8 cellular contexts compared by ENCODE assay signal in the genomic region with DNA sequence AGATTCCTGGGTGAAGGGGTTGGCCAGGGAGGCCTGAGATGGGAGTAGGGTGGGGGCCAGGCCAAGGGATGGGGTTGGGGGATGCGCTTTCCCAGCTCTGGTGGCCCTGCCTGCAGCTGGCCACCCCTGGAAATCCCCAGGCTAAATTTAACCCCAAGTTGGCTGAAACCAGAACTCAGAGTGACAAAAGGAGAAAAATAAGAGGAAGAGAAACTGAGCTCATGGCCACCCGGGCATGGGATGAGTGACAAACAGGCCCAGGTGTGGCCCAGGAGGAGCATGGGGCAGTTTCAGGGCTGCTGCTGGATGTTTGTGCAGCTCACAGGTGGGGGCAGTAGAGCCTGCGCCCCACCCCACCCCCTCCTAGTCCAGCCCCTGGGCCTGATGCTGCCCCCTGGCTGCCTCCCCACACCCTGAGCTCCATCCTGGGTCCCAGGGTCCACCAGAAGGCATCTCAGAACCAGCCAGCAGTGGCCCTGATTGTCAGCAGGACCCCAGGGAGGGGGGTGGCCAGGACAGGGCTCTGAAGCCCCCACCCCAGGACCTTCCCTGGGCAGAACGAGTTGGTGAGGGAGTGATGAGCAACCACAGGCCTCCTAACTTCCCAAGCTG.
DNase-seq lines count a peak whose midpoint lies in the region; ATAC-seq and TF ChIP-seq lines count a peak whose summit lies in the region.

No MANE protein-coding gene starts in this region.

- peaks cover 26% of the 10 kb centered on the region for H3K27me3 ChIP-seq in brain microvascular endothelial cell (replicated peaks)

- ATAC-seq in GM19395 (IDR thresholded peaks at IDR 0.05; ENCODE audit: unreplicated experiment), result peak; percentile 85
- peak; percentile 67 for ATAC-seq in HG03103 (IDR thresholded peaks at IDR 0.05; ENCODE audit: low read depth, unreplicated experiment)

- DNase-seq in brain microvascular endothelial cell, result no peak
- no peak for DNase-seq in activated effector memory CD4-positive, alpha-beta T cell treated with anti-CD3 and anti-CD28 coated beads, Interleukin-2, amount 50 U/mL, for 16 hours
- DNase-seq in middle frontal gyrus (ENCODE audit: extremely low spot score, low spot score), result no peak
- DNase-seq in NCI-H1436 (lab: John Stamatoyannopoulos, UW), result no peak
- DNase-seq in KBM-7, result no peak

- peak; percentile 31 for TF ChIP-seq POLR2A in GM10847 (IDR thresholded peaks at IDR 0.05; ENCODE audit: extremely low read depth, insufficient read length)

- H3K36me3 ChIP-seq in brain microvascular endothelial cell (replicated peaks), result no peaks in the 10 kb centered on the region

- H3K27ac ChIP-seq in brain microvascular endothelial cell, result peak overlapping the region; percentile 12

- no peak overlapping the region for H3K4me3 ChIP-seq in brain microvascular endothelial cell (ENCODE audit: low read depth, low read length)

- in situ Hi-C loops in brain microvascular endothelial cell (cut with HindIII; ENCODE audit: low pct_ligation_motif_present, low sequenced_read_pairs), result no loop called here
- in situ Hi-C loops in KBM-7 (cut with MboI; ENCODE audit: low pct_unique_long_range_greater_than_20kb, low sequenced_read_pairs), result no loop called here

- no peak for TF ChIP-seq CTCF in brain microvascular endothelial cell (IDR thresholded peaks at IDR 0.05; ENCODE audit: low read depth, low read length, missing control alignments)
